Comparison of ENCODE assay signal across 18 cellular contexts in genomic region chr22:50203288-50203687, GRCh38. TPM values are rescaled to one million over a fixed set of nuclear protein-coding genes. Genes with fewer than 3 reads are reported as not detected.
DNase-seq lines count a peak whose midpoint lies in the region; ATAC-seq and TF ChIP-seq lines count a peak whose summit lies in the region.
"Had no signal": no experiment of that assay in that cellular context is flagged by ENCODE, and none has a peak within 500 bp of the region (broad histone marks: within the 10 kb centered on the region; RNA-seq: fewer than 3 reads in every experiment).

No MANE protein-coding gene starts in this region.

- H3K9me3 Mint-ChIP-seq in immature natural killer cell = no peaks in the 10 kb centered on the region
- no peaks in the 10 kb centered on the region for H3K9me3 Mint-ChIP-seq in natural killer cell treated with Interleukin-12 subunit alpha and Interleukin-12 subunit beta and Interleukin-15 and Interleukin-18, amount 100 ng/mL, for 72 hours
- H3K9me3 Mint-ChIP-seq: HFFc6 had no signal

- peaks cover 77 to 94% (median 88%) of the 10 kb centered on the region in 11 experiments; a peak in 21 of 22 replicates for H4K20me1 ChIP-seq in BLaER1 treated with 17β-estradiol and CSF1 and Interleukin-3, amounts not matched to agents 10 nM and 100 nM

- peak overlapping the region in 10 of 11 experiments; percentile 68 to 100 (median 96); a peak in 12 of 22 replicates for H3K4me2 ChIP-seq in BLaER1 treated with 17β-estradiol and CSF1 and Interleukin-3, amounts not matched to agents 10 nM and 100 nM
- H3K4me2 ChIP-seq: KMS-11 had no signal

- H3K36me3 Mint-ChIP-seq in immature natural killer cell = peaks cover 0 to 4% (median 3%) of the 10 kb centered on the region in 3 donors
- H3K36me3 Mint-ChIP-seq in natural killer cell treated with Interleukin-12 subunit alpha and Interleukin-12 subunit beta and Interleukin-15 and Interleukin-18, amount 100 ng/mL, for 72 hours = peaks cover 10% of the 10 kb centered on the region

- H3K4me1 ChIP-seq in BLaER1 treated with 17β-estradiol and CSF1 and Interleukin-3, amounts not matched to agents 10 nM and 100 nM = peaks cover 62 to 89% (median 83%) of the 10 kb centered on the region in 10 experiments
- peaks cover 5% of the 10 kb centered on the region; the same call in 1 of the 2 replicates for H3K4me1 ChIP-seq in HEK293 (ENCODE audit: control insufficient read depth, insufficient read depth, low read length)

- peak overlapping the region in 3 of 5 donors; percentile 27 to 51 (median 33) for H3K4me3 Mint-ChIP-seq in immature natural killer cell
- H3K4me3 Mint-ChIP-seq in natural killer cell treated with Interleukin-12 subunit alpha and Interleukin-12 subunit beta and Interleukin-15 and Interleukin-18, amount 100 ng/mL, for 72 hours = no peak overlapping the region

- no peak for TF ChIP-seq CTCF in HEK293 (tag by site-specific recombination; IDR thresholded peaks at IDR 0.05)

- CTCF ChIA-PET in HEK293 (lab: Yijun Ruan, JAX) = interaction anchor here (1.3 to 1.5 kb wide), 2 partner anchors 54 to 273 kb away, joined by 6 to 8 read pairs; no protein-coding TSS in a partner anchor

- H3K27ac ChIP-seq in BLaER1 treated with 17β-estradiol and CSF1 and Interleukin-3, amounts not matched to agents 10 nM and 100 nM = no peak overlapping the region
- H3K27ac ChIP-seq in HEK293 (ENCODE audit: extremely low read depth, low read depth, low read length) = no peak overlapping the region
- H3K27ac ChIP-seq: KMS-11, RWPE1 had no signal

- peaks cover 0 to 8% (median 2%) of the 10 kb centered on the region in 3 donors for H3K27me3 Mint-ChIP-seq in immature natural killer cell (ENCODE audit: low read depth in 3 of 3)
- H3K27me3 Mint-ChIP-seq in natural killer cell treated with Interleukin-12 subunit alpha and Interleukin-12 subunit beta and Interleukin-15 and Interleukin-18, amount 100 ng/mL, for 72 hours = no peaks in the 10 kb centered on the region

- 0 out of 22 replicates have a peak overlapping the region, but pooled peaks of 1 of the 11 experiments have one; percentile 95 for H3K9ac ChIP-seq in BLaER1 treated with 17β-estradiol and CSF1 and Interleukin-3, amounts not matched to agents 10 nM and 100 nM
- H3K9ac ChIP-seq: KMS-11 had no signal

- peaks cover 27 to 30% of the 10 kb centered on the region in 2 donors for H3K4me1 Mint-ChIP-seq in immature natural killer cell
- H3K4me1 Mint-ChIP-seq in natural killer cell treated with Interleukin-12 subunit alpha and Interleukin-12 subunit beta and Interleukin-15 and Interleukin-18, amount 100 ng/mL, for 72 hours (ENCODE audit: low read depth in 2 of 2) = peaks cover 13% of the 10 kb centered on the region in 2 donors

- peaks cover 0 to 7% (median 0%) of the 10 kb centered on the region in 11 experiments; a peak in 5 of 22 replicates for H3K9me3 ChIP-seq in BLaER1 treated with 17β-estradiol and CSF1 and Interleukin-3, amounts not matched to agents 10 nM and 100 nM (replicated peaks in 1 of 11)
- no peaks in the 10 kb centered on the region for H3K9me3 ChIP-seq in HEK293 (ENCODE audit: control insufficient read depth, insufficient read depth, low read depth, low read length)

- no peak for ATAC-seq in natural killer cell treated with Interleukin-12 subunit alpha and Interleukin-12 subunit beta and Interleukin-15 and Interleukin-18, amount 100 ng/mL, for 72 hours
- ATAC-seq: PC-3, SK-N-SH treated with all-trans-retinoic acid at 6 μM for 48 hours had no signal

- peaks cover 0 to 6% (median 0%) of the 10 kb centered on the region in 11 experiments; a peak in 3 of 22 replicates for H3K27me3 ChIP-seq in BLaER1 treated with 17β-estradiol and CSF1 and Interleukin-3, amounts not matched to agents 10 nM and 100 nM

- no peak overlapping the region for H3K27ac Mint-ChIP-seq in immature natural killer cell
- H3K27ac Mint-ChIP-seq in natural killer cell treated with Interleukin-12 subunit alpha and Interleukin-12 subunit beta and Interleukin-15 and Interleukin-18, amount 100 ng/mL, for 72 hours = no peak overlapping the region
- H3K27ac Mint-ChIP-seq: HFFc6 had no signal

- H3K4me3 ChIP-seq in BLaER1 treated with 17β-estradiol and CSF1 and Interleukin-3, amounts not matched to agents 10 nM and 100 nM = no peak overlapping the region
- H3K4me3 ChIP-seq in HEK293 (ENCODE audit: low read depth, low read length) = no peak overlapping the region

- peaks cover 33 to 64% (median 45%) of the 10 kb centered on the region in 11 experiments for H3K36me3 ChIP-seq in BLaER1 treated with 17β-estradiol and CSF1 and Interleukin-3, amounts not matched to agents 10 nM and 100 nM
- peaks cover 20 to 64% of the 10 kb centered on the region in 2 experiments for H3K36me3 ChIP-seq in HEK293 (ENCODE audit: control insufficient read depth in 2 of 2, insufficient read depth in 1 of 2, low read length in 2 of 2)

- POLR2A ChIA-PET in HEK293 (lab: Yijun Ruan, JAX) = no interaction called here

- DNase-seq in immature natural killer cell (no peak), NCI-H2081 (lab: John Stamatoyannopoulos, UW) (no peak), NCI-H2107 (lab: John Stamatoyannopoulos, UW) (no peak)
- DNase-seq in natural killer cell treated with Interleukin-12 subunit alpha and Interleukin-12 subunit beta and Interleukin-15 and Interleukin-18, amount 100 ng/mL, for 72 hours (ENCODE audit: low spot score) = no peak
- DNase-seq: C1 segment of cervical spinal cord, DMS79 treated with DMSO at 0.1 percent for 48 hours, HFFc6, NCI-H1417 treated with DMSO at 0.1 percent for 48 hours, NCI-H1930, NCI-H2171, NCI-H526, PC-3, SIG-M5 had no signal

TF ChIP-seq in HEK293, 187 proteins besides CTCF, POLR2A, EP300 and RAD21:
- TF ChIP-seq ZBTB21 (tag by site-specific recombination; IDR thresholded peaks at IDR 0.05) (no peak), ZNF398 (tag by site-specific recombination; IDR thresholded peaks at IDR 0.05) (no peak), ZNF433 (tag by site-specific recombination; IDR thresholded peaks at IDR 0.05; ENCODE audit: low read depth) (no peak), MEIS1 (CRISPR knock-in tag; IDR thresholded peaks at IDR 0.05; ENCODE audit: borderline replicate concordance) (no peak), ZNF114 (tag by site-specific recombination; IDR thresholded peaks at IDR 0.05) (no peak), SETDB1 (IDR thresholded peaks at IDR 0.05; ENCODE audit: insufficient read length, low read length) (peak; percentile 45), ZBTB7A (tag by site-specific recombination; IDR thresholded peaks at IDR 0.05; ENCODE audit: low read depth) (no peak)

RNA-seq across cellular contexts. Expression of gene SELENOO, which starts 2.5 kb away (rescaled TPM):
- polyA plus RNA-seq in immature natural killer cell = 1 to 10 TPM; 2.6 to 5.7 (median 3.6) TPM
- total RNA-seq in natural killer cell treated with Interleukin-12 subunit alpha and Interleukin-12 subunit beta and Interleukin-15 and Interleukin-18, amount 100 ng/mL, for 72 hours = 10 to 100 TPM; 23.4 to 43.3 TPM

RNA-seq across cellular contexts. Expression of gene TRABD, which starts 17.6 kb away (rescaled TPM):
- 10 to 100 TPM; 33.2 to 63.5 (median 35.3) TPM for polyA plus RNA-seq in immature natural killer cell
- 100 to 1,000 TPM in 1 of 2 donors, 10 to 100 TPM in 1; 71.0 to 139 TPM for total RNA-seq in natural killer cell treated with Interleukin-12 subunit alpha and Interleukin-12 subunit beta and Interleukin-15 and Interleukin-18, amount 100 ng/mL, for 72 hours

RNA-seq across cellular contexts. Expression of gene PANX2, which starts 32.8 kb away (rescaled TPM):
- under 1 TPM in 1 of 3 donors, not detected in 2; 0.07 TPM for polyA plus RNA-seq in immature natural killer cell
- 1 to 10 TPM; 3.0 to 3.5 TPM for total RNA-seq in natural killer cell treated with Interleukin-12 subunit alpha and Interleukin-12 subunit beta and Interleukin-15 and Interleukin-18, amount 100 ng/mL, for 72 hours

RNA-seq across cellular contexts. Expression of gene TUBGCP6, which starts 41.5 kb away (rescaled TPM):
- 10 to 100 TPM in 2 of 3 donors, 1 to 10 TPM in 1; 5.2 to 18.0 (median 12.4) TPM for polyA plus RNA-seq in immature natural killer cell
- total RNA-seq in natural killer cell treated with Interleukin-12 subunit alpha and Interleukin-12 subunit beta and Interleukin-15 and Interleukin-18, amount 100 ng/mL, for 72 hours = 10 to 100 TPM; 47.6 to 80.1 TPM

RNA-seq across cellular contexts. Expression of gene HDAC10, which starts 47.8 kb away (rescaled TPM):
- polyA plus RNA-seq in immature natural killer cell = 10 to 100 TPM in 2 of 3 donors, 1 to 10 TPM in 1; 10.0 to 13.4 (median 11.2) TPM
- total RNA-seq in natural killer cell treated with Interleukin-12 subunit alpha and Interleukin-12 subunit beta and Interleukin-15 and Interleukin-18, amount 100 ng/mL, for 72 hours = 100 to 1,000 TPM in 1 of 2 donors, 10 to 100 TPM in 1; 54.5 to 113 TPM
